Comparison of ENCODE assay signal across 26 cellular contexts in the genomic region with DNA sequence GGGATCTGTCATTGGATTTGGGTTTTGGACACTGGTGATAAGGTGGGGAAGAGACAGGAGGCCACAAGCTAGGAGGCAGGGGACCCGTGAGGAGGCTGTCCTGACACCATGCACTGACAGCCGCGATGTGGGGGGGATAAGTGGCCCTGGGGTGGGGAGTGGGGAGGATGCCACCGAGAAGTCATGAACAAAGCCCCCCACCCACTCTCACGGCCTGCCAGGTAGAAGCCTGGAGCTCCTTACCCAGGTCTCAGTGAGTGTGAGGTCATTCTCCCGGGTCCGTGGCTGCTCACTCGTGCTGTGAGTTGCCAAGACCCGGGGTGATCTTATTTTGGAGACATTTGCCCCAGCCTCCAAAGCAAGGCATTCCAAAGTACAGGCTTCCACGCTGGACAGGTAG.
DNase-seq lines count a peak whose midpoint lies in the region; ATAC-seq, FAIRE-seq and TF ChIP-seq lines count a peak whose summit lies in the region.
"Had no signal": no experiment of that assay in that cellular context is flagged by ENCODE, and none has a peak within 500 bp of the region (broad histone marks: within the 10 kb centered on the region; RNA-seq: fewer than 3 reads in every experiment).

No MANE protein-coding gene starts in this region.

- H3K9me3 ChIP-seq in SK-N-SH (no peaks in the 10 kb centered on the region), kidney (ENCODE audit: control insufficient read depth in 1 of 2, low read length in 2 of 2) (no peaks in the 10 kb centered on the region)
- H3K9me3 ChIP-seq: BLaER1, HAP-1 had no signal

- H3K9ac ChIP-seq in SK-N-SH (no peak overlapping the region), kidney (ENCODE audit: low read length in 2 of 2) (no peak overlapping the region)
- H3K9ac ChIP-seq: BLaER1, GM23248 had no signal

- 68% methylated on average over 10 of the region's 10 CpGs for WGBS in SK-N-SH (ENCODE audit: low lambda C conversion rate)

- TF ChIP-seq EP300 in SK-N-SH (IDR thresholded peaks at IDR 0.05; ENCODE audit: borderline replicate concordance in 1 of 2, low read depth in 1 of 2, low read length in 1 of 2): no peak

- no peaks in the 10 kb centered on the region for H4K20me1 ChIP-seq in SK-N-SH (ENCODE audit: insufficient read depth)
- H4K20me1 ChIP-seq: BLaER1 had no signal

- no peak for ATAC-seq in SK-N-SH treated with all-trans-retinoic acid at 6 μM for 48 hours
- ATAC-seq in foreskin keratinocyte: no peak
- ATAC-seq: GM12878 had no signal

- POLR2A ChIA-PET in SK-N-SH (lab: Yijun Ruan, JAX): no interaction called here

- H3F3A ChIP-seq in SK-N-SH (replicated peaks; ENCODE audit: insufficient read depth): no peaks in the 10 kb centered on the region

- no peaks in the 10 kb centered on the region for H3K36me3 ChIP-seq in SK-N-SH (replicated peaks in 1 of 2; ENCODE audit: control insufficient read depth in 1 of 2, insufficient read depth in 2 of 2, low read length in 1 of 2)
- no peaks in the 10 kb centered on the region for H3K36me3 ChIP-seq in kidney (ENCODE audit: control insufficient read depth in 1 of 2, insufficient read depth in 2 of 2, low read length in 2 of 2)
- H3K36me3 ChIP-seq: BLaER1, HAP-1 had no signal

- H2AFZ ChIP-seq in SK-N-SH (ENCODE audit: low read depth): no peak overlapping the region
- H2AFZ ChIP-seq: GM23248 had no signal

- intact Hi-C loops in kidney (cut with DNase I): no loop called here
- intact Hi-C loops in posterior vena cava (cut with DNase I): no loop called here

- H3K4me3 Mint-ChIP-seq in chondrocyte (ENCODE audit: unreplicated experiment): no peak overlapping the region
- H3K4me3 Mint-ChIP-seq: B cell; CD4-positive, alpha-beta T cell; CD8-positive, alpha-beta memory T cell; HFFc6 had no signal

- H3K27ac Mint-ChIP-seq in chondrocyte (ENCODE audit: unreplicated experiment): no peak overlapping the region
- H3K27ac Mint-ChIP-seq: B cell; CD4-positive, alpha-beta T cell; HFFc6 had no signal

- H3K4me1 ChIP-seq in SK-N-SH (ENCODE audit: control insufficient read depth in 1 of 2, insufficient read depth in 2 of 2, low read depth in 1 of 2, low read length in 1 of 2) (peaks cover 0 to 26% of the 10 kb centered on the region in 2 experiments; a peak in 1 of 4 replicates), kidney (ENCODE audit: control insufficient read depth in 1 of 2, insufficient read depth in 1 of 2, low read depth in 1 of 2, low read length in 2 of 2) (no peaks in the 10 kb centered on the region), foreskin keratinocyte (no peaks in the 10 kb centered on the region)
- H3K4me1 ChIP-seq: HAP-1 had no signal

- DNase-seq in SK-N-SH: peak; percentile 24
- peak; percentile 42 for DNase-seq in chondrocyte (ENCODE audit: low spot score)
- DNase-seq in kidney: peak; percentile 58
- peak; percentile 67 for DNase-seq in posterior vena cava (ENCODE audit: low spot score)
- no peak for DNase-seq in foreskin keratinocyte
- no peak for DNase-seq in iPS-NIHi7 (ENCODE audit: extremely low spot score)
- no peak for DNase-seq in erythroblast (lab: John Stamatoyannopoulos, UW)
- DNase-seq: CD4-positive, alpha-beta T cell; DMS 273 treated with DMSO at 0.1 percent for 48 hours; DMS79; EL; GDM1; GM23248; HFFc6 had no signal

- H3K9me3 Mint-ChIP-seq in chondrocyte (ENCODE audit: low read depth): no peaks in the 10 kb centered on the region
- H3K9me3 Mint-ChIP-seq: CD4-positive, alpha-beta T cell; CD8-positive, alpha-beta memory T cell; HFFc6 had no signal

- no peaks in the 10 kb centered on the region for H3K79me2 ChIP-seq in SK-N-SH (ENCODE audit: insufficient read depth)

- no peaks in the 10 kb centered on the region for H3K27me3 ChIP-seq in SK-N-SH (ENCODE audit: insufficient read depth)
- H3K27me3 ChIP-seq in foreskin keratinocyte: peaks cover 4% of the 10 kb centered on the region
- H3K27me3 ChIP-seq: BLaER1 had no signal

- no peak overlapping the region for H3K4me2 ChIP-seq in SK-N-SH
- H3K4me2 ChIP-seq: BLaER1 had no signal

- H3K27ac ChIP-seq in SK-N-SH (ENCODE audit: low read depth in 2 of 2, low read length in 1 of 2) (no peak overlapping the region), kidney (ENCODE audit: low read depth in 2 of 2, low read length in 2 of 2) (no peak overlapping the region), foreskin keratinocyte (no peak overlapping the region)
- H3K27ac ChIP-seq: 22Rv1, BLaER1, C4-2B, GM23248 had no signal

- no peak for FAIRE-seq in kidney (lab: Jason Lieb, UNC)
- FAIRE-seq: A204.1, D721Med, GM12878, GM19239, H54 had no signal

- no peak for TF ChIP-seq RAD21 in SK-N-SH (IDR thresholded peaks at IDR 0.05; ENCODE audit: low read length)

- no peak overlapping the region for H3K4me3 ChIP-seq in SK-N-SH (ENCODE audit: low read depth in 2 of 2, low read length in 1 of 2)
- no peak overlapping the region for H3K4me3 ChIP-seq in kidney (ENCODE audit: low read length in 2 of 2)
- H3K4me3 ChIP-seq: BLaER1, GM12878, GM23248, HAP-1 had no signal

- peaks cover 2% of the 10 kb centered on the region for H3K36me3 Mint-ChIP-seq in chondrocyte (ENCODE audit: low read depth)
- H3K36me3 Mint-ChIP-seq: CD8-positive, alpha-beta memory T cell had no signal

- TF ChIP-seq CTCF in SK-N-SH (IDR thresholded peaks at IDR 0.05) (no peak), chondrocyte (IDR thresholded peaks at IDR 0.05) (no peak), kidney (IDR thresholded peaks at IDR 0.05; ENCODE audit: borderline replicate concordance, extremely low read depth, insufficient read depth) (no peak), foreskin keratinocyte (conservative IDR thresholded peaks at IDR 0.05) (no peak)

- TF ChIP-seq POLR2A in erythroblast (IDR thresholded peaks at IDR 0.05; ENCODE audit: low read length): no peak

- H3K9me2 ChIP-seq in SK-N-SH: no peaks in the 10 kb centered on the region

- CTCF ChIA-PET in SK-N-SH (lab: Yijun Ruan, JAX): interaction anchor here (1.0 to 1.5 kb wide), 2 partner anchors 23 to 250 kb away, joined by 4 read pairs; no protein-coding TSS in a partner anchor

- H3K4me1 Mint-ChIP-seq in chondrocyte (ENCODE audit: low read depth): peaks cover 19% of the 10 kb centered on the region

- H3K27me3 Mint-ChIP-seq in chondrocyte (ENCODE audit: low read depth): peaks cover 21% of the 10 kb centered on the region
- H3K27me3 Mint-ChIP-seq: CD4-positive, alpha-beta T cell had no signal

TF ChIP-seq in SK-N-SH, 30 proteins besides CTCF, POLR2A, EP300 and RAD21 (continues in another document):
- no peak for TF ChIP-seq TEAD4 (IDR thresholded peaks at IDR 0.05; ENCODE audit: borderline replicate concordance, insufficient read depth)
- no peak for TF ChIP-seq ELF1 (IDR thresholded peaks at IDR 0.05)
- no peak for TF ChIP-seq GABPA (IDR thresholded peaks at IDR 0.05; ENCODE audit: low read depth)
- TF ChIP-seq NFIC (IDR thresholded peaks at IDR 0.05; ENCODE audit: borderline replicate concordance): no peak

TF ChIP-seq in SK-N-SH treated with all-trans-retinoic acid at 6 μM for 48 hours, 23 proteins besides CTCF, POLR2A, EP300 and RAD21:
- TF ChIP-seq ZNF565 (CRISPR knock-in tag; conservative IDR thresholded peaks at IDR 0.05; ENCODE audit: low read depth) (no peak), ESRRG (CRISPR knock-in tag; IDR thresholded peaks at IDR 0.05) (no peak), ARNTL (CRISPR knock-in tag; IDR thresholded peaks at IDR 0.05; ENCODE audit: borderline replicate concordance, low read depth) (no peak), SNAI2 (CRISPR knock-in tag; IDR thresholded peaks at IDR 0.05) (no peak)
- TF ChIP-seq, protein P1, sequence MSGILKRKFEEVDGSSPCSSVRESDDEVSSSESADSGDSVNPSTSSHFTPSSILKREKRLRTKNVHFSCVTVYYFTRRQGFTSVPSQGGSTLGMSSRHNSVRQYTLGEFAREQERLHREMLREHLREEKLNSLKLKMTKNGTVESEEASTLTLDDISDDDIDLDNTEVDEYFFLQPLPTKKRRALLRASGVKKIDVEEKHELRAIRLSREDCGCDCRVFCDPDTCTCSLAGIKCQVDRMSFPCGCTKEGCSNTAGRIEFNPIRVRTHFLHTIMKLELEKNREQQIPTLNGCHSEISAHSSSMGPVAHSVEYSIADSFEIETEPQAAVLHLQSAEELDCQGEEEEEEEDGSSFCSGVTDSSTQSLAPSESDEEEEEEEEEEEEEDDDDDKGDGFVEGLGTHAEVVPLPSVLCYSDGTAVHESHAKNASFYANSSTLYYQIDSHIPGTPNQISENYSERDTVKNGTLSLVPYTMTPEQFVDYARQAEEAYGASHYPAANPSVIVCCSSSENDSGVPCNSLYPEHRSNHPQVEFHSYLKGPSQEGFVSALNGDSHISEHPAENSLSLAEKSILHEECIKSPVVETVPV (CRISPR knock-in tag; IDR thresholded peaks at IDR 0.05): no peak

Comparison
In these comparisons a context has a peak if more than half of its experiments do, and no peak if none do; other contexts are left out.
1. DNase-seq: peak in SK-N-SH (single experiment), chondrocyte (single experiment), kidney (single experiment) and posterior vena cava (single experiment); none in foreskin keratinocyte (0 of 2), iPS-NIHi7 (single experiment) and erythroblast (0 of 2).